Comparison of ENCODE assay signal across 10 cellular contexts in the genomic region with DNA sequence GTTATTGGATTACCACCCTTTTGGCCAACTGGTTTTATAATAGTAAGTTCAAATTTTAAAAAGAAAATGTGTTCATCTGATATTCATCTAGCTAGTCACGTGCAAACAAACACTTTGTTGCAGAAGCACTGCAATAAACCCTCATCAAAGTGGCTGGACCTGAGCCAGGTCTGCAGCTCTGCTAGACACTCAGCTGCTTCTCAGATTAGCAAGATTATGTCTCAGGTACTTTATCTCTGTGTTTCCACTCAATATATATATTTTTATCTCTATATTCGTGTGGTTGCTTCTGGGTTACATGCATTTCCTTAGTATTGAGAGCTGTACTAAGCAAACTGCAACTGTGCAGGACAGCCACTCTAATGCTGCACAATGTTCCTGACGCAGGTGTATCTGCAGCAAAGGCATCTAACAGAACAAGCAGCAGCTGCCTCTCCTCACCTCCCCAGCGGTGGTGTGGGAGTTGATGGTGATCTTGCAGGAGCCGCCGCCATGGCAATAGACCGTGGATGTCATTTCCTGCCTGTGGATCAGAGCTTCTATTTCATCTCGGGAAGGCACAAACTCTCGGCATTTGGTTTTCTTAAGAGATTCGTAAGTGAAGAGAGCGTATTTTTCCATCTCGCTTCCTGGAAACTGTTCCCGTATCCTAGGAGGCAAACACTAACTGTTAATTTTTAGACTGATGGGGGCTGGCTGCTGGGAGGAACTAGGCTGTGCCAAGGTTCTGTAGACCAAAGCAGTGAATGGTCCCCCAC. TPM values are rescaled to one million over a fixed set of nuclear protein-coding genes. Genes with fewer than 3 reads are reported as not detected.
DNase-seq lines count a peak whose midpoint lies in the region; ATAC-seq lines count a peak whose summit lies in the region.
"Had no signal": no experiment of that assay in that cellular context is flagged by ENCODE, and none has a peak within 500 bp of the region (broad histone marks: within the 10 kb centered on the region; RNA-seq: fewer than 3 reads in every experiment).

No MANE protein-coding gene starts in this region.

- H3K36me3 Mint-ChIP-seq in T-cell, result no peaks in the 10 kb centered on the region
- H3K36me3 Mint-ChIP-seq: stimulated activated memory B cell treated with anti-CD40 and anti-IgM and Interleukin-4, amounts not matched to agents 10 μg/mL and 1 μg/mL and 100 μg/mL, for 72 hours had no signal

- CTCF ChIA-PET in T-cell (lab: Charles Lee), result interaction anchor here (0.5 to 1.4 kb wide), 6 partner anchors 10 to 505 kb away, joined by 3 to 4 read pairs (median 3); no protein-coding TSS in a partner anchor

- POLR2A ChIA-PET in T-cell (lab: Charles Lee), result interaction anchor here (0.7 to 0.8 kb wide), 2 partner anchors 11 to 59 kb away, joined by 3 to 9 read pairs; no protein-coding TSS in a partner anchor

- DNase-seq in NCI-H82 (lab: John Stamatoyannopoulos, UW) (peak; percentile 37), NCI-H82 treated with DMSO at 0.1 percent for 48 hours (lab: John Stamatoyannopoulos, UW; ENCODE audit: unreplicated experiment) (no peak), T-cell (peak in 31 of 34 experiments; percentile 14 to 72 (median 52)), cerebellum (ENCODE audit: low spot score) (peak; percentile 22), GM19240 (ENCODE audit: insufficient read length, low spot score) (no peak)
- DNase-seq in stimulated activated CD4-positive, alpha-beta T cell treated with anti-CD3 and anti-CD28 coated beads, Interleukin-4, amount 100 ng/mL, for 4 hours, result peak; percentile 16 to 23
- DNase-seq: right lobe of liver had no signal

- H3K4me3 Mint-ChIP-seq in T-cell, result peak overlapping the region; percentile 66 to 71 (median 70)
- H3K4me3 Mint-ChIP-seq: stimulated activated memory B cell treated with anti-CD40 and anti-IgM and Interleukin-4, amounts not matched to agents 10 μg/mL and 1 μg/mL and 100 μg/mL, for 72 hours had no signal

- ATAC-seq in T-cell (replicated peaks in 1 of 4) (peak; percentile 70 to 86 (median 75)), GM18907 (IDR thresholded peaks at IDR 0.05; ENCODE audit: unreplicated experiment) (no peak), HG03135 (IDR thresholded peaks at IDR 0.05; ENCODE audit: unreplicated experiment) (no peak)
- ATAC-seq: right lobe of liver; stimulated activated memory B cell treated with anti-CD40 and anti-IgM and Interleukin-4, amounts not matched to agents 10 μg/mL and 1 μg/mL and 100 μg/mL, for 72 hours had no signal

- H3K27me3 Mint-ChIP-seq in T-cell, result no peaks in the 10 kb centered on the region
- H3K27me3 Mint-ChIP-seq: stimulated activated memory B cell treated with anti-CD40 and anti-IgM and Interleukin-4, amounts not matched to agents 10 μg/mL and 1 μg/mL and 100 μg/mL, for 72 hours had no signal

- peaks cover 20 to 23% (median 23%) of the 10 kb centered on the region in 3 donors for H3K4me1 Mint-ChIP-seq in T-cell
- H3K4me1 Mint-ChIP-seq: stimulated activated memory B cell treated with anti-CD40 and anti-IgM and Interleukin-4, amounts not matched to agents 10 μg/mL and 1 μg/mL and 100 μg/mL, for 72 hours had no signal

- H3K27ac Mint-ChIP-seq in T-cell, result peak overlapping the region; percentile 81 to 90
- H3K27ac Mint-ChIP-seq: stimulated activated memory B cell treated with anti-CD40 and anti-IgM and Interleukin-4, amounts not matched to agents 10 μg/mL and 1 μg/mL and 100 μg/mL, for 72 hours had no signal

- no peaks in the 10 kb centered on the region for H3K9me3 Mint-ChIP-seq in T-cell

RNA-seq across cellular contexts. Expression of a gene that starts 56.6 kb away (rescaled TPM):
- total RNA-seq in T-cell (10 to 100 TPM; 41.0 to 72.1 (median 55.5) TPM), cerebellum (25.0 TPM)

Comparison
In these comparisons a context has a peak if more than half of its experiments do, and no peak if none do; other contexts are left out.
1. DNase-seq: peak in NCI-H82 (single experiment), T-cell (31 of 34), cerebellum (single experiment) and stimulated activated CD4-positive, alpha-beta T cell treated with anti-CD3 and anti-CD28 coated beads, Interleukin-4, amount 100 ng/mL, for 4 hours (2 of 2); none in NCI-H82 treated with DMSO at 0.1 percent for 48 hours (single experiment) and GM19240 (single experiment).
2. ATAC-seq: peak in T-cell (4 of 4); none in GM18907 (single experiment) and HG03135 (single experiment).